10 cellular contexts compared by ENCODE assay signal in genomic region chr21:35075546-35075945, GRCh38. TPM values are rescaled to one million over a fixed set of nuclear protein-coding genes. Genes with fewer than 3 reads are reported as not detected.
DNase-seq lines count a peak whose midpoint lies in the region; ATAC-seq and TF ChIP-seq lines count a peak whose summit lies in the region.
"Had no signal": no experiment of that assay in that cellular context is flagged by ENCODE, and none has a peak within 500 bp of the region (broad histone marks: within the 10 kb centered on the region; RNA-seq: fewer than 3 reads in every experiment).

No MANE protein-coding gene starts in this region.

- CTCF ChIA-PET in CD4-positive, alpha-beta T cell (lab: Charles Lee) = no interaction called here

- no peaks in the 10 kb centered on the region for H3K4me1 Mint-ChIP-seq in nephron progenitor cell
- no peaks in the 10 kb centered on the region for H3K4me1 Mint-ChIP-seq in CD4-positive, alpha-beta T cell (ENCODE audit: low read depth)

- DNase-seq in stimulated activated CD4-positive, alpha-beta T cell treated with anti-CD3 and anti-CD28 coated beads, Interleukin-1b, Interleukin-23, amount 100 ng/mL, for 48 hours = peak; percentile 16
- no peak for DNase-seq in stimulated activated CD4-positive, alpha-beta T cell treated with anti-CD3 and anti-CD28 coated beads, Interleukin-15, amount 100 ng/mL, for 24 hours
- DNase-seq in RWPE2 (ENCODE audit: low spot score) (no peak), foreskin keratinocyte (peak; percentile 89 to 93), caudate nucleus (lab: John Stamatoyannopoulos, UW) (no peak), nephron progenitor cell (no peak), RPMI8226 (no peak)
- no peak for DNase-seq in CD4-positive, alpha-beta T cell
- DNase-seq: activated T-cell treated with anti-CD3 and anti-CD28 coated beads, Interleukin-2, amount 50 U/mL, for 24 hours; COR-L47 had no signal

- no peak overlapping the region for H3K27ac Mint-ChIP-seq in nephron progenitor cell
- H3K27ac Mint-ChIP-seq in CD4-positive, alpha-beta T cell = no peak overlapping the region
- H3K27ac Mint-ChIP-seq: activated T-cell treated with anti-CD3 and anti-CD28 coated beads, Interleukin-2, amount 50 U/mL, for 24 hours had no signal

- H3K9me3 ChIP-seq in RWPE2 (ENCODE audit: severe bottlenecking) = no peaks in the 10 kb centered on the region
- H3K9me3 ChIP-seq in CD4-positive, alpha-beta T cell (ENCODE audit: control insufficient read depth, low read length) = peaks cover 5% of the 10 kb centered on the region

- peaks cover 5% of the 10 kb centered on the region for H3K36me3 Mint-ChIP-seq in nephron progenitor cell (ENCODE audit: low read depth)
- H3K36me3 Mint-ChIP-seq in CD4-positive, alpha-beta T cell (ENCODE audit: low read depth) = no peaks in the 10 kb centered on the region

- H3K27me3 Mint-ChIP-seq in nephron progenitor cell (ENCODE audit: low read depth, poor library complexity) = peaks cover 2% of the 10 kb centered on the region
- H3K27me3 Mint-ChIP-seq in CD4-positive, alpha-beta T cell = no peaks in the 10 kb centered on the region
- H3K27me3 Mint-ChIP-seq: activated T-cell treated with anti-CD3 and anti-CD28 coated beads, Interleukin-2, amount 50 U/mL, for 24 hours had no signal

- TF ChIP-seq CTCF in RWPE2 (IDR thresholded peaks at IDR 0.05; ENCODE audit: poor library complexity, severe bottlenecking) (no peak), foreskin keratinocyte (conservative IDR thresholded peaks at IDR 0.05) (no peak), nephron progenitor cell (IDR thresholded peaks at IDR 0.05) (no peak)
- no peak for TF ChIP-seq CTCF in CD4-positive, alpha-beta T cell (IDR thresholded peaks at IDR 0.05)

- H3K27ac ChIP-seq in RWPE2 (ENCODE audit: poor library complexity, severe bottlenecking) = peak overlapping the region; percentile 23
- H3K27ac ChIP-seq in foreskin keratinocyte = no peak overlapping the region
- no peak overlapping the region for H3K27ac ChIP-seq in caudate nucleus (ENCODE audit: low read depth, low read length)
- H3K27ac ChIP-seq in CD4-positive, alpha-beta T cell (ENCODE audit: low read depth, low read length) = no peak overlapping the region

- no peak overlapping the region for H3K4me3 Mint-ChIP-seq in nephron progenitor cell
- H3K4me3 Mint-ChIP-seq in CD4-positive, alpha-beta T cell = no peak overlapping the region
- H3K4me3 Mint-ChIP-seq: activated T-cell treated with anti-CD3 and anti-CD28 coated beads, Interleukin-2, amount 50 U/mL, for 24 hours had no signal

- POLR2A ChIA-PET in CD4-positive, alpha-beta T cell (lab: Charles Lee) = no interaction called here

- peak; percentile 73; the same call in 2 of the 3 replicates for ATAC-seq in RWPE2 (ENCODE audit: low read depth)
- peak; percentile 78 for ATAC-seq in foreskin keratinocyte
- no peak for ATAC-seq in CD4-positive, alpha-beta T cell (ENCODE audit: poor library complexity)

- no peaks in the 10 kb centered on the region for H3K36me3 ChIP-seq in RWPE2 (ENCODE audit: low read depth)

- peaks cover 10% of the 10 kb centered on the region for H3K4me1 ChIP-seq in RWPE2 (ENCODE audit: insufficient read depth, poor library complexity, severe bottlenecking)
- H3K4me1 ChIP-seq in foreskin keratinocyte = peaks cover 10% of the 10 kb centered on the region

- peaks cover 17% of the 10 kb centered on the region for H3K9me3 Mint-ChIP-seq in nephron progenitor cell
- peaks cover 10% of the 10 kb centered on the region for H3K9me3 Mint-ChIP-seq in CD4-positive, alpha-beta T cell

- H3K4me3 ChIP-seq in RWPE2 (ENCODE audit: severe bottlenecking) = no peak overlapping the region

- intact Hi-C loops in CD4-positive, alpha-beta T cell (cut with DNase I, micrococcal nuclease) = no loop called here

- no peaks in the 10 kb centered on the region for H3K27me3 ChIP-seq in RWPE2 (ENCODE audit: insufficient read depth, poor library complexity, severe bottlenecking)
- H3K27me3 ChIP-seq in foreskin keratinocyte = no peaks in the 10 kb centered on the region
- no peaks in the 10 kb centered on the region for H3K27me3 ChIP-seq in CD4-positive, alpha-beta T cell (ENCODE audit: control insufficient read depth, insufficient read depth, low read length)

RNA-seq across cellular contexts. Expression of gene RUNX1, which starts 26.4 kb away (rescaled TPM):
- total RNA-seq in foreskin keratinocyte = 28.4 and 29.8 TPM in 2 replicates
- polyA plus RNA-seq in foreskin keratinocyte = 13.8 and 15.3 TPM in 2 replicates
- 10 to 100 TPM; 71.7 to 74.3 TPM for total RNA-seq in CD4-positive, alpha-beta T cell

Comparison
In these comparisons a context has a peak if more than half of its experiments do, and no peak if none do; other contexts are left out.
1. DNase-seq: peak in stimulated activated CD4-positive, alpha-beta T cell treated with anti-CD3 and anti-CD28 coated beads, Interleukin-1b, Interleukin-23, amount 100 ng/mL, for 48 hours (single experiment) and foreskin keratinocyte (2 of 2); none in stimulated activated CD4-positive, alpha-beta T cell treated with anti-CD3 and anti-CD28 coated beads, Interleukin-15, amount 100 ng/mL, for 24 hours (single experiment), RWPE2 (single experiment), caudate nucleus (0 of 61), nephron progenitor cell (single experiment), CD4-positive, alpha-beta T cell (0 of 10) and RPMI8226 (single experiment).